24 cellular contexts compared by ENCODE assay signal in the genomic region with DNA sequence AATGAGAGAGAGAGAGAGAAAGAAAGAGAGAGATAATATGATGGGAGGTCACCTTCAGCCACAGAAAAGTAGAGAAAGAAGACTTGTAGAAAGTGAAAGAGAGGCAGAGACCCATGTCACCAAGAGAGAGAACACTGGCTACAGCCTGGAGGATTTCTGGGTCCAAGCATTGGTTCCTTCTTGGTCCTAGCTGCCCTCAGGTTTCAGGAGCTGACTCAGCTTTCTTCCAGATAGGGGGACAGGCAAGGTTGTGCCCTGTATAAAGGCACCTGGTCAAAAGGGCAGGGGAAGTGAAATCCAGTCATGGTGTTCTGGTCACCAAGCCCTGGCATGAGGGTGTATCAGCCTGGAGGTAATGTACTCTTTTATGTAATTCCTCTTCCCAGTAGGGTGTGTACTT. TPM values are rescaled to one million over a fixed set of nuclear protein-coding genes. Genes with fewer than 3 reads are reported as not detected.
"Had no signal": no experiment of that assay in that cellular context is flagged by ENCODE, and none has a peak within 500 bp of the region (broad histone marks: within the 10 kb centered on the region; RNA-seq: fewer than 3 reads in every experiment).

No MANE protein-coding gene starts in this region.

- H3K27me3 ChIP-seq: esophagus squamous epithelium, suprapubic skin, transverse colon, upper lobe of right lung, uterus had no signal

- H3K27ac ChIP-seq: coronary artery, esophagus squamous epithelium, lower lobe of right lung, pancreas, suprapubic skin, transverse colon, upper lobe of right lung, uterus had no signal

- DNase-seq: dermis blood vessel endothelial cell; effector memory CD4-positive, alpha-beta T cell; esophagus squamous epithelium; hypothalamus; left ventricle myocardium superior; lower lobe of right lung; natural killer cell; occipital lobe; pancreas; stimulated activated CD4-positive, alpha-beta T cell treated with anti-CD3 and anti-CD28 coated beads, Interleukin-12 subunit alpha, Interleukin-12 subunit beta, amount 100 ng/mL, for 4 hours; stimulated activated CD4-positive, alpha-beta T cell treated with anti-CD3 and anti-CD28 coated beads, Interleukin-1b, Interleukin-23, amount 100 ng/mL, for 48 hours; stimulated activated CD4-positive, alpha-beta T cell treated with anti-CD3 and anti-CD28 coated beads, Interleukin-4, amount 100 ng/mL, for 1 hour; stimulated activated CD8-positive, alpha-beta memory T cell treated with anti-CD3 and anti-CD28 coated beads, Interleukin-4, amount 100 ng/mL, for 48 hours; stimulated activated naive CD4-positive, alpha-beta T cell; stimulated activated naive CD8-positive, alpha-beta T cell treated with anti-CD3 and anti-CD28 coated beads, Interleukin-15, amount 100 ng/mL, for 72 hours; transverse colon; upper lobe of right lung; uterus had no signal

- H3K9me3 ChIP-seq: esophagus squamous epithelium, lower lobe of right lung, pancreas, suprapubic skin, transverse colon, upper lobe of right lung, uterus had no signal

- H3K4me3 ChIP-seq: coronary artery, esophagus squamous epithelium, lower lobe of right lung, pancreas, smooth muscle cell, suprapubic skin, transverse colon, upper lobe of right lung, uterus had no signal

- H3K36me3 ChIP-seq: esophagus squamous epithelium, lower lobe of right lung, pancreas, suprapubic skin, transverse colon, upper lobe of right lung, uterus had no signal

- FAIRE-seq: endothelial cell of umbilical vein, frontal cortex, keratinocyte, pancreas had no signal

- H3K4me2 ChIP-seq: smooth muscle cell had no signal

- H3K4me1 ChIP-seq: esophagus squamous epithelium, lower lobe of right lung, pancreas, suprapubic skin, transverse colon, upper lobe of right lung, uterus had no signal

RNA-seq across cellular contexts. Expression of a gene that starts 47.5 kb away (rescaled TPM):
- total RNA-seq: dermis blood vessel endothelial cell had no signal
- polyA plus RNA-seq: smooth muscle cell had no signal
